ENCODE assay signal across 8 cellular contexts in genomic region chr11:67118801-67119576, GRCh38. TPM values are rescaled to one million over a fixed set of nuclear protein-coding genes. Genes with fewer than 3 reads are reported as not detected.
DNase-seq lines count a peak whose midpoint lies in the region; ATAC-seq, FAIRE-seq and TF ChIP-seq lines count a peak whose summit lies in the region.

Gene KDM2A (plus strand): TSS chr11:67119263. CDS start chr11:67121317, 2,054 bp downstream.

- no peaks in the 10 kb centered on the region for H3K36me3 ChIP-seq in kidney epithelial cell (ENCODE audit: control insufficient read depth, insufficient read depth, low read length)

- TF ChIP-seq CTCF in chondrocyte (IDR thresholded peaks at IDR 0.05) = peak; percentile 70
- TF ChIP-seq CTCF in kidney epithelial cell (IDR thresholded peaks at IDR 0.05; ENCODE audit: insufficient read depth, low read length, poor library complexity, severe bottlenecking) = no peak

- peak within 1 kb of the TSS; percentile 98 for H3K4me3 Mint-ChIP-seq in activated CD4-positive, alpha-beta T cell treated with anti-CD3 and anti-CD28 coated beads for 36 hours
- peak within 1 kb of the TSS; percentile 96 for H3K4me3 Mint-ChIP-seq in chondrocyte (ENCODE audit: unreplicated experiment)

- H3K4me1 Mint-ChIP-seq in activated CD4-positive, alpha-beta T cell treated with anti-CD3 and anti-CD28 coated beads for 36 hours = peaks cover 28% of the 10 kb centered on the region
- H3K4me1 Mint-ChIP-seq in chondrocyte (ENCODE audit: low read depth) = peaks cover 32% of the 10 kb centered on the region

- intact Hi-C loops in activated CD4-positive, alpha-beta T cell treated with anti-CD3 and anti-CD28 coated beads for 36 hours (cut with DNase I, micrococcal nuclease) = loop anchor here in 1 of 2 experiments (1.0 to 5.0 kb wide), 17 partner anchors 121 to 772 kb away; partner anchors contain the start of genes ACTN3, AIP, ANKRD13D and B4GAT1

- POLR2A ChIA-PET in activated CD4-positive, alpha-beta T cell treated with anti-CD3 and anti-CD28 coated beads for 36 hours (lab: Charles Lee) = interaction anchor here (1.0 kb wide), 2 partner anchors 121 to 122 kb away, joined by 6 read pairs; no protein-coding TSS in a partner anchor

- peak; percentile 64 for ATAC-seq in HG03442 (IDR thresholded peaks at IDR 0.05; ENCODE audit: unreplicated experiment)
- peak; percentile 85 for ATAC-seq in activated CD4-positive, alpha-beta T cell treated with anti-CD3 and anti-CD28 coated beads for 36 hours

- FAIRE-seq in GM19239 (lab: Jason Lieb, UNC) = peak; percentile 62

- H3K27me3 ChIP-seq in kidney epithelial cell (ENCODE audit: control insufficient read depth, insufficient read depth, low read length) = no peaks in the 10 kb centered on the region

- peaks cover 31% of the 10 kb centered on the region for H3K36me3 Mint-ChIP-seq in activated CD4-positive, alpha-beta T cell treated with anti-CD3 and anti-CD28 coated beads for 36 hours (ENCODE audit: low read depth)
- no peaks in the 10 kb centered on the region for H3K36me3 Mint-ChIP-seq in chondrocyte (ENCODE audit: low read depth)

- DNase-seq in AML-193 (lab: John Stamatoyannopoulos, UW) = peak; percentile 93 to 95
- peak; percentile 99 for DNase-seq in GM19239 (ENCODE audit: insufficient read length, low spot score)
- DNase-seq in NCI-H510A treated with DMSO at 0.1 percent for 48 hours (lab: John Stamatoyannopoulos, UW) = peak; percentile 98
- DNase-seq in activated CD4-positive, alpha-beta T cell treated with anti-CD3 and anti-CD28 coated beads for 36 hours = peak; percentile 100
- DNase-seq in chondrocyte (ENCODE audit: low spot score) = peak; percentile 99
- DNase-seq in kidney epithelial cell (ENCODE audit: low read depth) = peak; percentile 91
- DNase-seq in stimulated activated CD4-positive, alpha-beta T cell treated with anti-CD3 and anti-CD28 coated beads, Interleukin-15, amount 100 ng/mL, for 24 hours = peak; percentile 99

- no peaks in the 10 kb centered on the region for H3K9me3 Mint-ChIP-seq in activated CD4-positive, alpha-beta T cell treated with anti-CD3 and anti-CD28 coated beads for 36 hours (ENCODE audit: low read depth)
- no peaks in the 10 kb centered on the region for H3K9me3 Mint-ChIP-seq in chondrocyte (ENCODE audit: low read depth)

- CTCF ChIA-PET in activated CD4-positive, alpha-beta T cell treated with anti-CD3 and anti-CD28 coated beads for 36 hours (lab: Charles Lee) = interaction anchor here (0.7 to 1.0 kb wide), 2 partner anchors 9 to 37 kb away, joined by 3 to 5 read pairs; no protein-coding TSS in a partner anchor

- H3K27ac Mint-ChIP-seq in activated CD4-positive, alpha-beta T cell treated with anti-CD3 and anti-CD28 coated beads for 36 hours = peak within 1 kb of the TSS; percentile 83
- H3K27ac Mint-ChIP-seq in chondrocyte (ENCODE audit: unreplicated experiment) = peak within 1 kb of the TSS; percentile 97

- H3K4me3 ChIP-seq in kidney epithelial cell (ENCODE audit: low read depth, low read length) = peak within 1 kb of the TSS; percentile 94

- no peaks in the 10 kb centered on the region for H3K27me3 Mint-ChIP-seq in activated CD4-positive, alpha-beta T cell treated with anti-CD3 and anti-CD28 coated beads for 36 hours
- no peaks in the 10 kb centered on the region for H3K27me3 Mint-ChIP-seq in chondrocyte (ENCODE audit: low read depth)

RNA-seq across cellular contexts. Expression of gene KDM2A, which starts in this region (rescaled TPM):
- total RNA-seq in activated CD4-positive, alpha-beta T cell treated with anti-CD3 and anti-CD28 coated beads for 36 hours = 10 to 100 TPM; 74.8 to 89.7 TPM
- 53.5 to 58.1 TPM (median 54.3 TPM) in 3 replicates for total RNA-seq in chondrocyte
- total RNA-seq in kidney epithelial cell = 36.2 and 52.1 TPM in 2 replicates

Comparison
In these comparisons a context has a peak if more than half of its experiments do, and no peak if none do; other contexts are left out.
1. Peak in every context shown above with its lines: DNase-seq, ATAC-seq and H3K4me3 ChIP-seq.